ENCODE assay signal across 19 cellular contexts in the genomic region with DNA sequence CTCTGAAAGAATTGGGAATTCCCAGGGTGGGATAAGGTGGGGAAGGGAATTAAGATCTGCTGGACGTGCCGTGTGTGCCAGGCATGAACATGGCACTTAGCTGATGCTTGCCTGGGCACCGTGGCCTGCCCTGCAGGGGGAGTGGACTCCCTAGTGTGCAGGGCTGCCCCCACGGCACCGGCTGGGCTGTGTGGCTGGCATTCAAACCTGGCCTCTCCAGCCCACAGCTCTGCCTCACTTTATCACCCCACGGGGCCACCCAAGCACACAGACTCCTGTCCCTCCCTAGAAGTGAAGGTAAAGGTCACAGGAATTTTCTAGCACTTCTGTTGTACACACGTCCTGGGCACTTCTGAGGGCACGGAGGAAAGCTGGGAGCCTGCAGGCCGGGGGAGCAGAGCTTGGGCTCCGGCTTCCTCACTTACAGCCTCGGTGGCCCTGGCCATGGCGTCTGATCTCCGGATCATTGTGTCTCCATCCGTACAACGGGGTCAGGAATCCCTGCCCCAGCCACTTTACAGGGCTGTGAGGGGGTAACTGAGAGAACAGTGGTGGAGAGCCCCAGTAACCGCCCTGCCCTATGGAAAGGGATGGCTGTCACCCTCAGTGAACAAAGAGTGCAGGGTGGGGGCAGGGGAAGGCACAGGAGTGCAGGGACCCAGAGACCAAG. TPM values are rescaled to one million over a fixed set of nuclear protein-coding genes. Genes with fewer than 3 reads are reported as not detected.
DNase-seq lines count a peak whose midpoint lies in the region; ATAC-seq and TF ChIP-seq lines count a peak whose summit lies in the region.
"Had no signal": no experiment of that assay in that cellular context is flagged by ENCODE, and none has a peak within 500 bp of the region (broad histone marks: within the 10 kb centered on the region; RNA-seq: fewer than 3 reads in every experiment).

No MANE protein-coding gene starts in this region.

- DNase-seq in activated CD8-positive, alpha-beta T cell treated with anti-CD3 and anti-CD28 coated beads for 36 hours: no peak
- no peak for DNase-seq in activated CD8-positive, alpha-beta T cell treated with anti-CD3 and anti-CD28 coated beads, Interleukin-2, amount 10 ng/mL, durations not matched to agents 7 days and 5 days
- DNase-seq in GM23338 (ENCODE audit: low spot score) (no peak), left lobe of liver (ENCODE audit: low spot score) (peak; percentile 42), sigmoid colon (peak; percentile 58), foreskin melanocyte (no peak), SIG-M5 (lab: John Stamatoyannopoulos, UW) (no peak)
- DNase-seq: DMS79, NCI-H1105, NCI-H146, NCI-H2029 treated with DMSO at 0.1 percent for 48 hours, NCI-H2171, NCI-H345, NCI-H526 had no signal

- CTCF ChIA-PET in activated CD8-positive, alpha-beta T cell treated with anti-CD3 and anti-CD28 coated beads for 36 hours (lab: Charles Lee): no interaction called here
- CTCF ChIA-PET in activated CD8-positive, alpha-beta T cell treated with anti-CD3 and anti-CD28 coated beads, Interleukin-2, amount 10 ng/mL, durations not matched to agents 7 days and 5 days (lab: Charles Lee): no interaction called here

- H3K79me2 ChIP-seq in GM23338 (replicated peaks; ENCODE audit: insufficient read depth): no peaks in the 10 kb centered on the region

- ATAC-seq in activated CD8-positive, alpha-beta T cell treated with anti-CD3 and anti-CD28 coated beads for 36 hours: no peak
- no peak for ATAC-seq in activated CD8-positive, alpha-beta T cell treated with anti-CD3 and anti-CD28 coated beads, Interleukin-2, amount 10 ng/mL, durations not matched to agents 7 days and 5 days
- ATAC-seq in GM23338 (no peak), left lobe of liver (no peak), HG03457 (IDR thresholded peaks at IDR 0.05; ENCODE audit: unreplicated experiment) (no peak)

- H3K36me3 ChIP-seq in GM23338 (ENCODE audit: insufficient read depth) (no peaks in the 10 kb centered on the region), sigmoid colon (peaks cover 5 to 63% (median 22%) of the 10 kb centered on the region in 4 donors)

- no peak for TF ChIP-seq EP300 in sigmoid colon (IDR thresholded peaks at IDR 0.05)

- H3K27me3 Mint-ChIP-seq in activated CD8-positive, alpha-beta T cell treated with anti-CD3 and anti-CD28 coated beads for 36 hours: no peaks in the 10 kb centered on the region
- H3K27me3 Mint-ChIP-seq in activated CD8-positive, alpha-beta T cell treated with anti-CD3 and anti-CD28 coated beads, Interleukin-2, amount 10 ng/mL, durations not matched to agents 7 days and 5 days (ENCODE audit: low read depth): no peaks in the 10 kb centered on the region
- H3K27me3 Mint-ChIP-seq in GM23338 (ENCODE audit: insufficient read depth, low read depth, poor library complexity): peaks cover 7% of the 10 kb centered on the region
- H3K27me3 Mint-ChIP-seq: B cell, IgD-negative memory B cell had no signal

- intact Hi-C loops in activated CD8-positive, alpha-beta T cell treated with anti-CD3 and anti-CD28 coated beads for 36 hours (cut with micrococcal nuclease): no loop called here
- intact Hi-C loops in sigmoid colon (cut with DNase I): loop anchor here (10.0 kb wide), 1 partner anchor 174 kb away; no protein-coding TSS in a partner anchor

- H3K4me1 ChIP-seq in GM23338 (ENCODE audit: insufficient read depth) (peaks cover 14% of the 10 kb centered on the region), sigmoid colon (peaks cover 0 to 23% (median 20%) of the 10 kb centered on the region in 4 donors)

- H3K4me2 ChIP-seq in GM23338: no peak overlapping the region

- H3K9me3 ChIP-seq in sigmoid colon: no peaks in the 10 kb centered on the region
- H3K9me3 ChIP-seq: Peyer's patch had no signal

- H3K27ac Mint-ChIP-seq in activated CD8-positive, alpha-beta T cell treated with anti-CD3 and anti-CD28 coated beads for 36 hours: peak overlapping the region; percentile 61
- H3K27ac Mint-ChIP-seq in activated CD8-positive, alpha-beta T cell treated with anti-CD3 and anti-CD28 coated beads, Interleukin-2, amount 10 ng/mL, durations not matched to agents 7 days and 5 days: no peak overlapping the region
- H3K27ac Mint-ChIP-seq in GM23338: peak overlapping the region; percentile 3; the same call in 1 of the 2 replicates
- H3K27ac Mint-ChIP-seq: B cell had no signal

- no peaks in the 10 kb centered on the region for H4K20me1 ChIP-seq in GM23338 (replicated peaks; ENCODE audit: insufficient read depth)

- no peak overlapping the region for H3K27ac ChIP-seq in GM23338 (ENCODE audit: low read depth)
- H3K27ac ChIP-seq in sigmoid colon: no peak overlapping the region
- H3K27ac ChIP-seq: Peyer's patch had no signal

- no peaks in the 10 kb centered on the region for H3K9me3 Mint-ChIP-seq in activated CD8-positive, alpha-beta T cell treated with anti-CD3 and anti-CD28 coated beads for 36 hours
- no peaks in the 10 kb centered on the region for H3K9me3 Mint-ChIP-seq in activated CD8-positive, alpha-beta T cell treated with anti-CD3 and anti-CD28 coated beads, Interleukin-2, amount 10 ng/mL, durations not matched to agents 7 days and 5 days (ENCODE audit: insufficient read depth)
- H3K9me3 Mint-ChIP-seq in GM23338: no peaks in the 10 kb centered on the region
- H3K9me3 Mint-ChIP-seq: CD14-positive monocyte, IgD-negative memory B cell had no signal

- WGBS in sigmoid colon, 2 donors: 95% methylated on average over 16 of the region's 16 CpGs

- POLR2A ChIA-PET in activated CD8-positive, alpha-beta T cell treated with anti-CD3 and anti-CD28 coated beads for 36 hours (lab: Charles Lee): interaction anchor here (1.1 kb wide), 1 partner anchor 8 kb away, joined by 3 read pairs; no protein-coding TSS in a partner anchor
- POLR2A ChIA-PET in activated CD8-positive, alpha-beta T cell treated with anti-CD3 and anti-CD28 coated beads, Interleukin-2, amount 10 ng/mL, durations not matched to agents 7 days and 5 days (lab: Charles Lee): no interaction called here

- H3K4me3 Mint-ChIP-seq in activated CD8-positive, alpha-beta T cell treated with anti-CD3 and anti-CD28 coated beads for 36 hours: no peak overlapping the region
- no peak overlapping the region for H3K4me3 Mint-ChIP-seq in activated CD8-positive, alpha-beta T cell treated with anti-CD3 and anti-CD28 coated beads, Interleukin-2, amount 10 ng/mL, durations not matched to agents 7 days and 5 days
- H3K4me3 Mint-ChIP-seq in GM23338: no peak overlapping the region
- H3K4me3 Mint-ChIP-seq: B cell, CD14-positive monocyte had no signal

- no peak overlapping the region for H3K4me3 ChIP-seq in GM23338
- H3K4me3 ChIP-seq in sigmoid colon: no peak overlapping the region
- H3K4me3 ChIP-seq: Peyer's patch had no signal

- H3F3A ChIP-seq in GM23338 (replicated peaks; ENCODE audit: low read depth): no peaks in the 10 kb centered on the region

- no peak for TF ChIP-seq POLR2A in sigmoid colon (IDR thresholded peaks at IDR 0.05)

- H3K9me2 ChIP-seq in GM23338 (ENCODE audit: insufficient read depth): no peaks in the 10 kb centered on the region

- H3K27me3 ChIP-seq in GM23338 (ENCODE audit: insufficient read depth) (no peaks in the 10 kb centered on the region), sigmoid colon (no peaks in the 10 kb centered on the region)
- H3K27me3 ChIP-seq: Peyer's patch had no signal

- TF ChIP-seq CTCF in activated CD8-positive, alpha-beta T cell treated with anti-CD3 and anti-CD28 coated beads for 36 hours (IDR thresholded peaks at IDR 0.05): no peak
- TF ChIP-seq CTCF in GM23338 (conservative IDR thresholded peaks at IDR 0.05; ENCODE audit: low read depth in 2 of 2) (no peak), sigmoid colon (IDR thresholded peaks at IDR 0.05) (no peak)

- peaks cover 15% of the 10 kb centered on the region for H3K4me1 Mint-ChIP-seq in activated CD8-positive, alpha-beta T cell treated with anti-CD3 and anti-CD28 coated beads for 36 hours (ENCODE audit: low read depth)
- H3K4me1 Mint-ChIP-seq in activated CD8-positive, alpha-beta T cell treated with anti-CD3 and anti-CD28 coated beads, Interleukin-2, amount 10 ng/mL, durations not matched to agents 7 days and 5 days (ENCODE audit: low read depth): peaks cover 14% of the 10 kb centered on the region
- H3K4me1 Mint-ChIP-seq in GM23338: peaks cover 12% of the 10 kb centered on the region; the same call in 2 of the 3 replicates

- peaks cover 6% of the 10 kb centered on the region for H3K36me3 Mint-ChIP-seq in activated CD8-positive, alpha-beta T cell treated with anti-CD3 and anti-CD28 coated beads for 36 hours (ENCODE audit: low read depth)
- H3K36me3 Mint-ChIP-seq in activated CD8-positive, alpha-beta T cell treated with anti-CD3 and anti-CD28 coated beads, Interleukin-2, amount 10 ng/mL, durations not matched to agents 7 days and 5 days (ENCODE audit: low read depth): peaks cover 11% of the 10 kb centered on the region
- H3K36me3 Mint-ChIP-seq in GM23338 (ENCODE audit: low read depth): peaks cover 8% of the 10 kb centered on the region; the same call in 2 of the 3 replicates
- H3K36me3 Mint-ChIP-seq: IgD-negative memory B cell had no signal

- H2AFZ ChIP-seq in GM23338: no peak overlapping the region

RNA-seq across cellular contexts. Expression of a gene that starts 3.7 kb away (rescaled TPM):
- total RNA-seq in activated CD8-positive, alpha-beta T cell treated with anti-CD3 and anti-CD28 coated beads for 36 hours: 1 to 10 TPM; 5.3 to 6.2 TPM
- total RNA-seq in activated CD8-positive, alpha-beta T cell treated with anti-CD3 and anti-CD28 coated beads, Interleukin-2, amount 10 ng/mL, durations not matched to agents 7 days and 5 days: 1 to 10 TPM; 8.3 to 9.3 TPM
- total RNA-seq in GM23338 (2014; rRNA removed; shearing (Covaris generic)): 0.12 and 1.3 TPM in 2 replicates
- polyA plus RNA-seq in GM23338 (2016; fragmentation: Nextera tagmentation; extraction: Ambion mirVana) (2.2 and 2.6 TPM in 2 replicates), sigmoid colon (1 to 10 TPM in 2 of 3 donors, under 1 TPM in 1; 0.60 to 8.0 (median 2.3) TPM)
- total RNA-seq in left lobe of liver (5.4 TPM), sigmoid colon (10 to 100 TPM in 1 of 4 donors, 1 to 10 TPM in 3; 4.4 to 11.9 (median 9.7) TPM)

RNA-seq across cellular contexts. Expression of a gene that starts 28.0 kb away (rescaled TPM):
- total RNA-seq in activated CD8-positive, alpha-beta T cell treated with anti-CD3 and anti-CD28 coated beads for 36 hours: 10 to 100 TPM; 51.9 to 52.1 TPM
- 10 to 100 TPM; 85.2 to 91.9 TPM for total RNA-seq in activated CD8-positive, alpha-beta T cell treated with anti-CD3 and anti-CD28 coated beads, Interleukin-2, amount 10 ng/mL, durations not matched to agents 7 days and 5 days
- 19.7 and 21.4 TPM in 2 replicates for total RNA-seq in GM23338 (2014; rRNA removed; shearing (Covaris generic))
- 49.4 and 51.2 TPM in 2 replicates for polyA plus RNA-seq in GM23338 (2016; fragmentation: Nextera tagmentation; extraction: Ambion mirVana)
- total RNA-seq in left lobe of liver: 26.0 TPM
- total RNA-seq in sigmoid colon: 10 to 100 TPM; 44.7 to 93.1 (median 45.9) TPM
- 10 to 100 TPM; 70.7 to 86.7 (median 76.3) TPM for polyA plus RNA-seq in sigmoid colon

Comparison
In these comparisons a context has a peak if more than half of its experiments do, and no peak if none do; other contexts are left out.
1. DNase-seq: peak in left lobe of liver (single experiment) and sigmoid colon (single experiment); none in activated CD8-positive, alpha-beta T cell treated with anti-CD3 and anti-CD28 coated beads for 36 hours (single experiment), activated CD8-positive, alpha-beta T cell treated with anti-CD3 and anti-CD28 coated beads, Interleukin-2, amount 10 ng/mL, durations not matched to agents 7 days and 5 days (single experiment), GM23338 (single experiment), foreskin melanocyte (single experiment) and SIG-M5 (single experiment).